Comparison of ENCODE assay signal across 22 cellular contexts in genomic region chr13:110275931-110276552, GRCh38. TPM values are rescaled to one million over a fixed set of nuclear protein-coding genes. Genes with fewer than 3 reads are reported as not detected.
A peak's percentile ranks its signal among the peaks of the same experiment; 100 is the strongest.
DNase-seq lines count a peak whose midpoint lies in the region; TF ChIP-seq lines count a peak whose summit lies in the region.
"Had no signal": no experiment of that assay in that cellular context is flagged by ENCODE, and none has a peak within 500 bp of the region (broad histone marks: within the 10 kb centered on the region; RNA-seq: fewer than 3 reads in every experiment).

No MANE protein-coding gene starts in this region.

- peaks cover 13% of the 10 kb centered on the region for H3K4me1 Mint-ChIP-seq in glutamatergic neuron (ENCODE audit: low read depth, unreplicated experiment)
- no peaks in the 10 kb centered on the region for H3K4me1 Mint-ChIP-seq in immature natural killer cell
- H3K4me1 Mint-ChIP-seq: naive B cell had no signal

- peak overlapping the region; percentile 7 for H3K27ac ChIP-seq in rectal smooth muscle tissue (ENCODE audit: low read depth, low read length)
- peak overlapping the region in 3 of 4 donors; percentile 23 to 85 (median 82) for H3K27ac ChIP-seq in tibial nerve

- H3K27me3 Mint-ChIP-seq in glutamatergic neuron (ENCODE audit: unreplicated experiment) (no peaks in the 10 kb centered on the region), immature natural killer cell (ENCODE audit: low read depth in 3 of 3) (peaks cover 2 to 9% (median 3%) of the 10 kb centered on the region in 3 donors)

- peak; percentile 68 for DNase-seq in adipocyte (ENCODE audit: low read depth)
- no peak for DNase-seq in glutamatergic neuron
- DNase-seq in tibial nerve (ENCODE audit: low spot score in 2 of 2) = peak; percentile 68 to 70
- no peak for DNase-seq in GM03348 (ENCODE audit: low spot score)
- DNase-seq in immature natural killer cell = no peak
- no peak for DNase-seq in LoVo (ENCODE audit: low spot score)
- DNase-seq: activated CD4-positive, alpha-beta T cell treated with anti-CD3 and anti-CD28 coated beads for 36 hours; activated naive CD4-positive, alpha-beta T cell; activated T-cell treated with anti-CD3 and anti-CD28 coated beads, Interleukin-2, amount 50 U/mL, for 4 hours; C1 segment of cervical spinal cord; cortex of kidney; DMS79 treated with DMSO at 0.1 percent for 48 hours; mesendoderm; naive B cell; NCI-H1092; NCI-H187 treated with DMSO at 0.1 percent for 48 hours; NCI-H69; nucleus accumbens; stimulated activated naive CD8-positive, alpha-beta T cell treated with anti-CD3 and anti-CD28 coated beads, Interleukin-15, amount 100 ng/mL, for 72 hours; T-helper 2 cell had no signal

- no peak overlapping the region for H3K4me3 Mint-ChIP-seq in glutamatergic neuron (ENCODE audit: unreplicated experiment)
- no peak overlapping the region for H3K4me3 Mint-ChIP-seq in immature natural killer cell
- H3K4me3 Mint-ChIP-seq: activated CD4-positive, alpha-beta T cell treated with anti-CD3 and anti-CD28 coated beads for 36 hours; activated T-cell treated with anti-CD3 and anti-CD28 coated beads, Interleukin-2, amount 50 U/mL, for 4 hours; stimulated activated naive CD8-positive, alpha-beta T cell treated with anti-CD3 and anti-CD28 coated beads, Interleukin-15, amount 100 ng/mL, for 72 hours had no signal

- TF ChIP-seq CTCF in glutamatergic neuron (IDR thresholded peaks at IDR 0.05; ENCODE audit: partially characterized antibody, unreplicated experiment) (no peak), tibial nerve (IDR thresholded peaks at IDR 0.05) (no peak)

- H3K9me3 Mint-ChIP-seq in glutamatergic neuron (ENCODE audit: unreplicated experiment) (no peaks in the 10 kb centered on the region), immature natural killer cell (no peaks in the 10 kb centered on the region)
- H3K9me3 Mint-ChIP-seq: activated T-cell treated with anti-CD3 and anti-CD28 coated beads, Interleukin-2, amount 50 U/mL, for 4 hours; naive B cell; stimulated activated naive CD8-positive, alpha-beta T cell treated with anti-CD3 and anti-CD28 coated beads, Interleukin-15, amount 100 ng/mL, for 72 hours had no signal

- 50 to 55% methylated on average over 15 to 16 of the region's 16 CpGs for WGBS in tibial nerve, 2 donors

- H3K36me3 Mint-ChIP-seq in glutamatergic neuron (ENCODE audit: unreplicated experiment) (no peaks in the 10 kb centered on the region), immature natural killer cell (no peaks in the 10 kb centered on the region)
- H3K36me3 Mint-ChIP-seq: naive B cell had no signal

- H3K4me1 ChIP-seq in adipocyte (ENCODE audit: control insufficient read depth, insufficient read depth, low read length) (peaks cover 67% of the 10 kb centered on the region), rectal smooth muscle tissue (ENCODE audit: control insufficient read depth, insufficient read depth, low read length) (peaks cover 24% of the 10 kb centered on the region), tibial nerve (peaks cover 3 to 96% (median 44%) of the 10 kb centered on the region in 4 donors)

- TF ChIP-seq POLR2A in tibial nerve (IDR thresholded peaks at IDR 0.05) = no peak

- H3K27me3 ChIP-seq in adipocyte (replicated peaks; ENCODE audit: control insufficient read depth, insufficient read depth, low read length) (no peaks in the 10 kb centered on the region), rectal smooth muscle tissue (ENCODE audit: control insufficient read depth, insufficient read depth, low read length) (no peaks in the 10 kb centered on the region), tibial nerve (no peaks in the 10 kb centered on the region)

- H3K9me3 ChIP-seq in adipocyte (ENCODE audit: control insufficient read depth, low read length) = no peaks in the 10 kb centered on the region
- H3K9me3 ChIP-seq in tibial nerve = no peaks in the 10 kb centered on the region

- TF ChIP-seq EP300 in tibial nerve (IDR thresholded peaks at IDR 0.05) = peak in 1 of 2 donors; percentile 69

- peaks cover 20% of the 10 kb centered on the region for H3K36me3 ChIP-seq in adipocyte (ENCODE audit: control insufficient read depth, insufficient read depth, low read length, severe bottlenecking)
- H3K36me3 ChIP-seq in rectal smooth muscle tissue (ENCODE audit: control insufficient read depth, insufficient read depth, low read length) = no peaks in the 10 kb centered on the region
- H3K36me3 ChIP-seq in tibial nerve = no peaks in the 10 kb centered on the region

- H3K4me3 ChIP-seq in adipocyte (ENCODE audit: low read length) (no peak overlapping the region), rectal smooth muscle tissue (ENCODE audit: low read length) (no peak overlapping the region), tibial nerve (no peak overlapping the region)

- H3K9ac ChIP-seq in adipocyte (ENCODE audit: low read length) (peak overlapping the region; percentile 59), rectal smooth muscle tissue (ENCODE audit: low read length) (no peak overlapping the region)

- H3K27ac Mint-ChIP-seq in glutamatergic neuron (ENCODE audit: unreplicated experiment) (peak overlapping the region; percentile 7), immature natural killer cell (no peak overlapping the region)
- H3K27ac Mint-ChIP-seq: activated CD4-positive, alpha-beta T cell treated with anti-CD3 and anti-CD28 coated beads for 36 hours; naive B cell; stimulated activated naive CD8-positive, alpha-beta T cell treated with anti-CD3 and anti-CD28 coated beads, Interleukin-15, amount 100 ng/mL, for 72 hours had no signal

RNA-seq across cellular contexts. Expression of gene COL4A1, which starts 30.9 kb away (rescaled TPM):
- total RNA-seq in glutamatergic neuron (ENCODE audit: unreplicated experiment) = 14.6 TPM
- 100 to 1,000 TPM; 385 to 583 (median 526) TPM for total RNA-seq in tibial nerve
- polyA plus RNA-seq in immature natural killer cell = not detected
- total RNA-seq: activated CD8-positive, alpha-beta memory T cell treated with anti-CD3 and anti-CD28 coated beads for 36 hours had no signal

RNA-seq across cellular contexts. Expression of gene COL4A2, which starts 31.0 kb away (rescaled TPM):
- total RNA-seq in glutamatergic neuron (ENCODE audit: unreplicated experiment) (60.9 TPM), tibial nerve (100 to 1,000 TPM; 576 to 821 (median 658) TPM)
- polyA plus RNA-seq in immature natural killer cell = not detected
- total RNA-seq: activated CD4-positive, alpha-beta T cell treated with anti-CD3 and anti-CD28 coated beads for 36 hours; activated CD8-positive, alpha-beta memory T cell treated with anti-CD3 and anti-CD28 coated beads for 36 hours had no signal

Comparison
In these comparisons a context has a peak if more than half of its experiments do, and no peak if none do; other contexts are left out.
1. DNase-seq: peak in adipocyte (single experiment) and tibial nerve (2 of 2); none in glutamatergic neuron (single experiment), GM03348 (single experiment), immature natural killer cell (0 of 3) and LoVo (single experiment).
2. RNA of gene COL4A1, which starts 30.9 kb away (total RNA-seq): 385 to 583 TPM in tibial nerve; 14.6 TPM in glutamatergic neuron (single experiment); every median in the first group is over 10 times any median in the second.